In the genomic region with DNA sequence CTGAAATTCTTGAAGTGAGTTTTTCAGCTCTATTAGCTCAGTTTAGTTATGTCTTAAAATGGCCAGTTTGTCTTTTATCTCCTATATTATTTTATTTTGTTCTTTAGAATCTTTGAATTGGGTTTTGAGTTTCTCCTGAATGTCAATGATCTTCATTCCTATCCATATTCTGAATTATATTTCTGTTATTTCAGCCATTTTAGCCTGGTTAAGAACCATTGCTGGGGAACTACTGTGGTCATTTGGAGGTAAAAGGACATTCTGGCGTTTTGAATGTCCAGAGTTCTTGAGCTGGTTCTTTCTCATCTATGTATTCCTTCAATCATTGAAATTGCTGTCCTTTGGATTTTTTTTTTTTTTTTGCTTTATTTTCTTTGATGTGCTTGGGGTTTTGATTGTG, we compare ENCODE assay signal across 29 cellular contexts.
"Had no signal": no experiment of that assay in that cellular context is flagged by ENCODE, and none has a peak within 500 bp of the region (broad histone marks: within the 10 kb centered on the region; RNA-seq: fewer than 3 reads in every experiment).

No MANE protein-coding gene starts in this region.

- H3K36me3 ChIP-seq: stomach, suprapubic skin, thoracic aorta, thyroid gland, tibial artery, tibial nerve, transverse colon, upper lobe of left lung, upper lobe of right lung, uterus, vagina had no signal

- ATAC-seq: stimulated activated memory B cell treated with anti-CD40 and anti-IgM and Interleukin-4, amounts not matched to agents 10 μg/mL and 1 μg/mL and 100 μg/mL, for 72 hours; stimulated activated naive B cell treated with anti-CD40 and anti-IgM and Interleukin-4, amounts not matched to agents 10 μg/mL and 1 μg/mL and 100 μg/mL, for 72 hours; stimulated activated naive CD8-positive, alpha-beta T cell treated with anti-CD3 and anti-CD28 coated beads, Interleukin-15, amount 100 ng/mL, for 72 hours; stimulated activated naive CD8-positive, alpha-beta T cell treated with anti-CD3 and anti-CD28 coated beads, Interleukin-15, Interleukin-2, amounts not matched to agents 100 U/mL and 50 U/mL, for 24 hours had no signal

- DNase-seq: stimulated activated CD4-positive, alpha-beta T cell treated with anti-CD3 and anti-CD28 coated beads, Interleukin-2, amount 100 ng/mL, for 48 hours; stimulated activated CD4-positive, alpha-beta T cell treated with anti-CD3 and anti-CD28 coated beads, Interleukin-4, amount 100 ng/mL, for 1 hour; stimulated activated CD4-positive, alpha-beta T cell treated with anti-CD3 and anti-CD28 coated beads, Interleukin-4, amount 100 ng/mL, for 24 hours; stimulated activated CD4-positive, alpha-beta T cell treated with anti-CD3 and anti-CD28 coated beads, Interleukin-4, amount 100 ng/mL, for 4 hours; stimulated activated CD8-positive, alpha-beta memory T cell treated with anti-CD3 and anti-CD28 coated beads, Interleukin-4, amount 100 ng/mL, for 48 hours; stimulated activated naive B cell treated with anti-CD40 and anti-IgM and Interleukin-4, amounts not matched to agents 10 μg/mL and 1 μg/mL and 100 μg/mL, for 72 hours; stimulated activated naive CD4-positive, alpha-beta T cell; stimulated activated naive CD4-positive, alpha-beta T cell treated with Interleukin-2 at 50 U/mL for 16 hours; stimulated activated naive CD8-positive, alpha-beta T cell treated with anti-CD3 and anti-CD28 coated beads, Interleukin-15, amount 100 ng/mL, for 72 hours; stimulated activated naive CD8-positive, alpha-beta T cell treated with anti-CD3 and anti-CD28 coated beads, Interleukin-15, Interleukin-2, amounts not matched to agents 100 U/mL and 50 U/mL, for 24 hours; stomach; substantia nigra; testis; thyroid gland; tibial artery; transverse colon; trophoblast cell; upper lobe of right lung; uterus had no signal

- H3K4me3 Mint-ChIP-seq: stimulated activated effector memory CD8-positive, alpha-beta T cell treated with anti-CD3 and anti-CD28 coated beads, Interleukin-12 subunit alpha, Interleukin-12 subunit beta, amount 100 ng/mL, for 72 hours; stimulated activated memory B cell treated with anti-CD40 and anti-IgM and Interleukin-4, amounts not matched to agents 10 μg/mL and 1 μg/mL and 100 μg/mL, for 72 hours; stimulated activated naive B cell treated with anti-CD40 and anti-IgM and Interleukin-4, amounts not matched to agents 10 μg/mL and 1 μg/mL and 100 μg/mL, for 72 hours; stimulated activated naive CD8-positive, alpha-beta T cell treated with anti-CD3 and anti-CD28 coated beads, Interleukin-15, amount 100 ng/mL, for 72 hours; stimulated activated naive CD8-positive, alpha-beta T cell treated with anti-CD3 and anti-CD28 coated beads, Interleukin-15, Interleukin-2, amounts not matched to agents 100 ng/mL and 50 ng/mL, for 24 hours; type B pancreatic cell had no signal

- H3K4me1 Mint-ChIP-seq: stimulated activated effector memory CD8-positive, alpha-beta T cell treated with anti-CD3 and anti-CD28 coated beads, Interleukin-12 subunit alpha, Interleukin-12 subunit beta, amount 100 ng/mL, for 72 hours; stimulated activated memory B cell treated with anti-CD40 and anti-IgM and Interleukin-4, amounts not matched to agents 10 μg/mL and 1 μg/mL and 100 μg/mL, for 72 hours; stimulated activated naive B cell treated with anti-CD40 and anti-IgM and Interleukin-4, amounts not matched to agents 10 μg/mL and 1 μg/mL and 100 μg/mL, for 72 hours; stimulated activated naive CD8-positive, alpha-beta T cell treated with anti-CD3 and anti-CD28 coated beads, Interleukin-15, amount 100 ng/mL, for 72 hours had no signal

- H3K27ac Mint-ChIP-seq: stimulated activated effector memory CD8-positive, alpha-beta T cell treated with anti-CD3 and anti-CD28 coated beads, Interleukin-12 subunit alpha, Interleukin-12 subunit beta, amount 100 ng/mL, for 72 hours; stimulated activated memory B cell treated with anti-CD40 and anti-IgM and Interleukin-4, amounts not matched to agents 10 μg/mL and 1 μg/mL and 100 μg/mL, for 72 hours; stimulated activated naive B cell treated with anti-CD40 and anti-IgM and Interleukin-4, amounts not matched to agents 10 μg/mL and 1 μg/mL and 100 μg/mL, for 72 hours; stimulated activated naive CD8-positive, alpha-beta T cell treated with anti-CD3 and anti-CD28 coated beads, Interleukin-15, amount 100 ng/mL, for 72 hours; stimulated activated naive CD8-positive, alpha-beta T cell treated with anti-CD3 and anti-CD28 coated beads, Interleukin-15, Interleukin-2, amounts not matched to agents 100 ng/mL and 50 ng/mL, for 24 hours; type B pancreatic cell had no signal

- FAIRE-seq: urothelium cell line had no signal

- H3K9me3 ChIP-seq: testis, thyroid gland, transverse colon, upper lobe of right lung, uterus, vagina had no signal

- H3K27me3 Mint-ChIP-seq: type B pancreatic cell had no signal

- H3K9me3 Mint-ChIP-seq: type B pancreatic cell had no signal

- H3K27me3 ChIP-seq: suprapubic skin, testis, thyroid gland, tibial artery, tibial nerve, transverse colon, upper lobe of left lung, upper lobe of right lung, uterus, vagina had no signal

- H3K4me3 ChIP-seq: stomach, suprapubic skin, testis, thoracic aorta, thyroid gland, tibial artery, tibial nerve, transverse colon, upper lobe of left lung, upper lobe of right lung, uterus, vagina had no signal

- H3K27ac ChIP-seq: stomach, suprapubic skin, testis, thoracic aorta, thyroid gland, tibial artery, tibial nerve, transverse colon, upper lobe of left lung, upper lobe of right lung, uterus, vagina had no signal

- H3K36me3 Mint-ChIP-seq: stimulated activated effector memory CD8-positive, alpha-beta T cell treated with anti-CD3 and anti-CD28 coated beads, Interleukin-12 subunit alpha, Interleukin-12 subunit beta, amount 100 ng/mL, for 72 hours; stimulated activated memory B cell treated with anti-CD40 and anti-IgM and Interleukin-4, amounts not matched to agents 10 μg/mL and 1 μg/mL and 100 μg/mL, for 72 hours; type B pancreatic cell had no signal

- H3K4me1 ChIP-seq: stomach, suprapubic skin, testis, thyroid gland, tibial artery, tibial nerve, transverse colon, upper lobe of left lung, upper lobe of right lung, uterus, vagina had no signal
